In the genomic region with DNA sequence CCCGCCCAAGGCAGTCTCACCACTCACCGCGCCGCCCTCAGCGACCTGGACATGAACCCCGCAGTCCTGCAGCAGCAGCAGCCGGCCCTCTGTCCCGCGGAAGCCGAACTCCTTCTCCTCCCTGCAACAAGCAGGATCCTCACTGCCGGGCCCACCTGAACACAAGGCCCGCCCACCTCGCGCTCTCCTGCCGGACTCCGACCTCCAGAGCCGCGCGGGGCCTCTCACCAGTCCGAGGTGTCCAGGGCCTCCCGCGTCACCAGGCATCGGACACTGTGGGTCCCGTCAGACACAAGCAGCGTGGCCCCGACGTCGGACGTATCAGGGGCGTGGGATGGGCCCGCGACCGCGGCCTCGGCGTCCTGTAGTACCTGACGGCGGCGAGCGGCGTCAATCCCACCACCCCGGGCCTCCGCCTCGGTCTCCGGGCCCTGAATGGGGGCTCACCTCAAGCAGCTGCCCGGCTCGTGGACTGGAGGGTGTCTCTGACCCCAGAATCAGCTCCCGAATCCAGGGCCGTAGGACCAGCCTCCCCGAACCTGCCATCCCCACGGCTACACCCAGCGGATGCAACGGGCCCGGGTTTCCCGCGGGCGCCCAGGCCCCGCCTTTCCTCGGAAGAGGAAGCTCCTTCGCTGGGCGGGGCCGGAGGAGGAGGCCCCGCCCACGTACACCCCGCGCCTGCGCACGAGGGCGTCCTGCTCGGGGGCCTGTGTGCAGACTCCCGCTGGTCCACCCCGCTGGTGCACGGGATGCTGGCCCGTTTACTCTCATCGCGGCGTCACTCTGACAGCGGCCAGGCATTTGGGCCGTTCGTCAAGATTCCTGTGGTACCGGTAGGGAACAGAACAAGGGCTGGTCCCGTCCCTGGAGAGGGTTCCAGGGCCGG, we compare ENCODE assay signal across 8 cellular contexts. TPM values are rescaled to one million over a fixed set of nuclear protein-coding genes. Genes with fewer than 3 reads are reported as not detected.
DNase-seq lines count a peak whose midpoint lies in the region; ATAC-seq and TF ChIP-seq lines count a peak whose summit lies in the region.

ACD (minus strand) TSS at position 586 of the 889 bp plus-strand sequence; CDS start at position 546, 40 bp downstream.

- 0 to 2% (median 1%) methylated on average over 2 to 83 of the region's 83 CpGs for WGBS in adrenal gland, 4 donors
- 0% methylated on average over 1 to 53 of the region's 83 CpGs for WGBS in upper lobe of left lung, 2 donors

- ATAC-seq in HG02588 (IDR thresholded peaks at IDR 0.05; ENCODE audit: unreplicated experiment): peak; percentile 41
- ATAC-seq in upper lobe of left lung (ENCODE audit: low FRiP score in 2 of 2): peak; percentile 95 to 96

- peak; percentile 94 for DNase-seq in GM12865 (ENCODE audit: low read depth)
- DNase-seq in NCI-H1092 (lab: John Stamatoyannopoulos, UW): peak; percentile 87
- peak; percentile 85 to 96 (median 89) for DNase-seq in T-helper 1 cell
- DNase-seq in adrenal gland: peak; percentile 89 to 94 (median 91)
- DNase-seq in cardiac septum (ENCODE audit: low spot score): peak; percentile 96
- peak; percentile 97 for DNase-seq in posterior vena cava (ENCODE audit: low spot score)
- DNase-seq in upper lobe of left lung: peak; percentile 91 to 99

- TF ChIP-seq EP300 in upper lobe of left lung (IDR thresholded peaks at IDR 0.05): no peak

- no peaks in the 10 kb centered on the region for H3K9me3 ChIP-seq in adrenal gland (replicated peaks in 1 of 3)
- no peaks in the 10 kb centered on the region for H3K9me3 ChIP-seq in upper lobe of left lung

- intact Hi-C loops in adrenal gland (cut with DNase I) (loop anchor here (5.0 kb wide), 2 partner anchors 98 to 113 kb away; partner anchors contain the start of gene CTCF (in 2 of the 2)), cardiac septum (cut with DNase I) (no loop called here), posterior vena cava (cut with DNase I) (loop anchor here in 1 of 2 donors (10.0 kb wide), 1 partner anchor 95 kb away; the partner anchor contains the start of gene CTCF)

- H3K36me3 ChIP-seq in adrenal gland (replicated peaks in 1 of 2): peaks cover 0 to 10% of the 10 kb centered on the region in 2 donors
- H3K36me3 ChIP-seq in upper lobe of left lung: peaks cover 0 to 31% (median 23%) of the 10 kb centered on the region in 4 donors

- H3K27ac ChIP-seq in adrenal gland (peak within 1 kb of the TSS; percentile 71 to 96 (median 91)), upper lobe of left lung (peak within 1 kb of the TSS; percentile 86 to 92 (median 90))

- no peak for TF ChIP-seq CTCF in GM12865 (IDR thresholded peaks at IDR 0.05; ENCODE audit: insufficient read depth, low read depth, low read length, missing control alignments)
- no peak for TF ChIP-seq CTCF in adrenal gland (IDR thresholded peaks at IDR 0.05)
- no peak for TF ChIP-seq CTCF in upper lobe of left lung (IDR thresholded peaks at IDR 0.05)

- TF ChIP-seq POLR2A in adrenal gland (IDR thresholded peaks at IDR 0.05): peak; percentile 70 to 76
- TF ChIP-seq POLR2A in upper lobe of left lung (IDR thresholded peaks at IDR 0.05): peak in 3 of 4 donors; percentile 43 to 91 (median 64)

- peak within 1 kb of the TSS; percentile 62 for H3K4me3 ChIP-seq in GM12865 (ENCODE audit: low read depth, low read length)
- H3K4me3 ChIP-seq in adrenal gland: peak within 1 kb of the TSS; percentile 47 to 73 (median 68)
- peak within 1 kb of the TSS; percentile 76 to 90 (median 88) for H3K4me3 ChIP-seq in upper lobe of left lung

- peaks cover 8 to 14% of the 10 kb centered on the region in 2 donors for H3K4me1 ChIP-seq in adrenal gland (replicated peaks in 1 of 2)
- H3K4me1 ChIP-seq in upper lobe of left lung: peaks cover 16 to 25% (median 17%) of the 10 kb centered on the region in 4 donors

- H3K27me3 ChIP-seq in adrenal gland (no peaks in the 10 kb centered on the region), upper lobe of left lung (no peaks in the 10 kb centered on the region)

RNA-seq across cellular contexts. Expression of gene ACD, which starts in this region (rescaled TPM):
- 10 to 100 TPM in 7 of 8 donors, 1 to 10 TPM in 1; 9.2 to 47.0 (median 20.7) TPM for total RNA-seq in adrenal gland
- polyA plus RNA-seq in adrenal gland: 10 to 100 TPM in 2 of 3 donors, 1 to 10 TPM in 1; 7.3 to 26.5 (median 24.3) TPM
- 9.3 TPM for total RNA-seq in cardiac septum
- 10 to 100 TPM; 13.3 to 16.0 TPM for total RNA-seq in posterior vena cava
- 10 to 100 TPM; 15.8 to 25.1 (median 18.8) TPM for total RNA-seq in upper lobe of left lung

Comparison
In these comparisons a context has a peak if more than half of its experiments do, and no peak if none do; other contexts are left out.
1. Peak in every context shown above with its lines: DNase-seq, ATAC-seq, H3K4me3 ChIP-seq and H3K27ac ChIP-seq.